ENCODE assay signal across 2 cellular contexts in the genomic region with DNA sequence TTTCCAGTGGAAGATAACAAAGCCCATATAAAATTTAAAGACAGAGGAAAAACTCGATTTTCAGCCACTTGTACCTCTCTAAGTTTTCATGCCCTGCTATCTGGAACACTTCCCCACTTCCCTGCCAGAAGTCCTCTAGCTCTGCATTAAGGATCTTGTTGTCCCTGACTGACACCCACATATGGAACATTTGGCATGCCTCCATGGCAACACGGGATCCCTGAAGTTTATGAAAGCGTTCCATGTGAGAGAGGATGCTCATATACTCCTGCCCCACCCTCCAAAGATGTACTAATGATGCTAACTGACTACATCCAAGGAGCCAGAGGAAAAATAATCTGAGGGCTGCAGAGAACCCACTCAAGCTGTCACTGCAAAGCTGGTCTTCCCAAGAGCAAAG.
TF ChIP-seq lines count a peak whose summit lies in the region.

No MANE protein-coding gene starts in this region.

TF ChIP-seq in HepG2, 621 proteins besides CTCF, POLR2A, EP300 and RAD21:
- TF ChIP-seq FOXA1 (IDR thresholded peaks at IDR 0.05) (no peak), FOXA1 (CRISPR knock-in tag; IDR thresholded peaks at IDR 0.05) (no peak), FOSL2 (CRISPR knock-in tag; IDR thresholded peaks at IDR 0.05) (no peak), ETV6 (CRISPR knock-in tag; conservative IDR thresholded peaks at IDR 0.05) (no peak), ZNF678 (CRISPR knock-in tag; IDR thresholded peaks at IDR 0.05) (no peak)
- TF ChIP-seq, protein P1, sequence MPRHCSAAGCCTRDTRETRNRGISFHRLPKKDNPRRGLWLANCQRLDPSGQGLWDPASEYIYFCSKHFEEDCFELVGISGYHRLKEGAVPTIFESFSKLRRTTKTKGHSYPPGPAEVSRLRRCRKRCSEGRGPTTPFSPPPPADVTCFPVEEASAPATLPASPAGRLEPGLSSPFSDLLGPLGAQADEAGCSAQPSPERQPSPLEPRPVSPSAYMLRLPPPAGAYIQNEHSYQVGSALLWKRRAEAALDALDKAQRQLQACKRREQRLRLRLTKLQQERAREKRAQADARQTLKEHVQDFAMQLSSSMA (CRISPR knock-in tag; IDR thresholded peaks at IDR 0.05): no peak
- TF ChIP-seq, protein P2, sequence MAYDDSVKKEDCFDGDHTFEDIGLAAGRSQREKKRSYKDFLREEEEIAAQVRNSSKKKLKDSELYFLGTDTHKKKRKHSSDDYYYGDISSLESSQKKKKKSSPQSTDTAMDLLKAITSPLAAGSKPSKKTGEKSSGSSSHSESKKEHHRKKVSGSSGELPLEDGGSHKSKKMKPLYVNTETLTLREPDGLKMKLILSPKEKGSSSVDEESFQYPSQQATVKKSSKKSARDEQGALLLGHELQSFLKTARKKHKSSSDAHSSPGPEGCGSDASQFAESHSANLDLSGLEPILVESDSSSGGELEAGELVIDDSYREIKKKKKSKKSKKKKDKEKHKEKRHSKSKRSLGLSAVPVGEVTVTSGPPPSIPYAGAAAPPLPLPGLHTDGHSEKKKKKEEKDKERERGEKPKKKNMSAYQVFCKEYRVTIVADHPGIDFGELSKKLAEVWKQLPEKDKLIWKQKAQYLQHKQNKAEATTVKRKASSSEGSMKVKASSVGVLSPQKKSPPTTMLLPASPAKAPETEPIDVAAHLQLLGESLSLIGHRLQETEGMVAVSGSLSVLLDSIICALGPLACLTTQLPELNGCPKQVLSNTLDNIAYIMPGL (CRISPR knock-in tag; IDR thresholded peaks at IDR 0.05; ENCODE audit: borderline replicate concordance in 1 of 2, low read depth in 1 of 2): no peak
TF ChIP-seq in HepG2: peak in this region for 0.

TF ChIP-seq in endothelial cell of umbilical vein, 7 proteins besides CTCF, POLR2A, EP300 and RAD21:
- TF ChIP-seq EZH2 (IDR thresholded peaks at IDR 0.05; ENCODE audit: borderline replicate concordance, low read depth, low read length, severe bottlenecking) (no peak), GATA2 (IDR thresholded peaks at IDR 0.05; ENCODE audit: insufficient read depth, insufficient read length, low read depth, low read length) (no peak), POLR2AphosphoS5 (IDR thresholded peaks at IDR 0.05; ENCODE audit: insufficient read depth, low read depth, low read length) (peak; percentile 9), JUN (IDR thresholded peaks at IDR 0.05; ENCODE audit: borderline replicate concordance, insufficient read depth, insufficient read length, low read depth) (no peak)
- TF ChIP-seq, protein P3, sequence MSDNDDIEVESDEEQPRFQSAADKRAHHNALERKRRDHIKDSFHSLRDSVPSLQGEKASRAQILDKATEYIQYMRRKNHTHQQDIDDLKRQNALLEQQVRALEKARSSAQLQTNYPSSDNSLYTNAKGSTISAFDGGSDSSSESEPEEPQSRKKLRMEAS (IDR thresholded peaks at IDR 0.05; ENCODE audit: insufficient read depth, insufficient read length): no peak
